1 cellular context compared by ENCODE assay signal in genomic region chr4:17188035-17188967, GRCh38.
TF ChIP-seq lines count a peak whose summit lies in the region.

No MANE protein-coding gene starts in this region.

TF ChIP-seq in IMR-90, 13 proteins besides CTCF, POLR2A, EP300 and RAD21 (continued from another document):
- TF ChIP-seq ELK1 (IDR thresholded peaks at IDR 0.05; ENCODE audit: borderline replicate concordance, low read depth, low read length): no peak
